In genomic region chrX:49932786-49933185, GRCh38 we compare ENCODE assay signal across 21 cellular contexts.
"Had no signal": no experiment of that assay in that cellular context is flagged by ENCODE, and none has a peak within 500 bp of the region (broad histone marks: within the 10 kb centered on the region; RNA-seq: fewer than 3 reads in every experiment).

No MANE protein-coding gene starts in this region.

- DNase-seq: cortex of kidney; effector CD4-positive, alpha-beta T cell; hypothalamus; immature natural killer cell; islet precursor cell; kidney glomerular epithelial cell; left colon; left ventricle myocardium superior; lower lobe of right lung; naive thymus-derived CD8-positive, alpha-beta T cell; nephron progenitor cell; nucleus accumbens; ovary; posterior cingulate gyrus; psoas muscle; right cardiac atrium; sigmoid colon; stimulated activated CD4-positive, alpha-beta T cell treated with anti-CD3 and anti-CD28 coated beads, Interleukin-2, amount 100 ng/mL, for 24 hours; stimulated activated CD4-positive, alpha-beta T cell treated with anti-CD3 and anti-CD28 coated beads, Interleukin-4, amount 100 ng/mL, for 24 hours; stimulated activated naive CD4-positive, alpha-beta T cell treated with Interleukin-2 at 50 U/mL for 16 hours; upper lobe of left lung had no signal
